Comparison of ENCODE assay signal across 29 cellular contexts in the genomic region with DNA sequence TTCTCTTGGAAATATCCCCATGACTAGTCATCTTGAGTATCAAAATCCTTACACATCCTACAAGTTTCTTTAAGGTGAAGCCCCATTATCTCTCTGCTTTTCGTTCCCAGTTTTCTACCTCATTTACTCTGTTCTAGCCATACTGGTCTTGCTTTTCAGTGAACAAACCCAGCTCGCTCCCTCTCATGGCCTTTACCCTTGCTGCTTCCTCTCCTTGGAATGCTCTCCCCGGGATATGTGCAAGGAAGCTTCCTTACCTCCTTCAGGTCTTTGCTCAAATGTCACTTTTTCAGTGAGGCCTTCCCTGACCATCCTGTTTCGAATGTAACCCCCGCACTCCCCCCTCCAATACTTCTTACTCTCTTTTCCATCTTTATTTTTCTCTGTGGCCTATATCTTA.
"Had no signal": no experiment of that assay in that cellular context is flagged by ENCODE, and none has a peak within 500 bp of the region (broad histone marks: within the 10 kb centered on the region; RNA-seq: fewer than 3 reads in every experiment).

No MANE protein-coding gene starts in this region.

- DNase-seq: activated B cell treated with CpG ODN at 0.5 μM for 24 hours; activated CD4-positive, alpha-beta T cell treated with anti-CD3 and anti-CD28 coated beads for 48 hours; activated CD4-positive, alpha-beta T cell treated with anti-CD3 and anti-CD28 coated beads, Interleukin-2, amount 50 U/mL, for 1 hour; activated CD4-positive, alpha-beta T cell treated with anti-CD3 and anti-CD28 coated beads, Interleukin-2, amount 50 U/mL, for 48 hours; activated CD8-positive, alpha-beta memory T cell treated with anti-CD3 and anti-CD28 coated beads, Interleukin-2, amount 10 ng/mL, durations not matched to agents 7 days and 5 days; activated CD8-positive, alpha-beta memory T cell treated with anti-CD3 and anti-CD28 coated beads, Interleukin-2, amount 50 U/mL, for 4 hours; activated CD8-positive, alpha-beta T cell treated with anti-CD3 and anti-CD28 coated beads for 36 hours; activated gamma-delta T cell; activated naive CD4-positive, alpha-beta T cell; activated naive CD4-positive, alpha-beta T cell treated with anti-CD3 and anti-CD28 coated beads, Interleukin-2, amount 10 ng/mL, durations not matched to agents 7 days and 5 days; activated naive CD8-positive, alpha-beta T cell treated with anti-CD3 and anti-CD28 coated beads, Interleukin-2, amount 10 ng/mL, durations not matched to agents 7 days and 5 days; activated T-cell treated with anti-CD3 and anti-CD28 coated beads, Interleukin-2, amount 50 U/mL, for 1 hour; activated T-cell treated with anti-CD3 and anti-CD28 coated beads, Interleukin-2, amount 50 U/mL, for 48 hours; central memory CD4-positive, alpha-beta T cell; cerebellar nuclear complex; colonic mucosa; effector CD8-positive, alpha-beta T cell; esophagus squamous epithelium; foreskin melanocyte; T-helper 2 cell had no signal

- H3K4me3 ChIP-seq: ascending aorta, breast epithelium, cardiac muscle cell, colonic mucosa, esophagus squamous epithelium, gastroesophageal sphincter had no signal

- H3K27ac ChIP-seq: ascending aorta, breast epithelium, cardiac muscle cell, colonic mucosa, epithelial cell of prostate, esophagus squamous epithelium, gastroesophageal sphincter, VCaP had no signal

- ATAC-seq: activated CD4-positive, CD25-positive, alpha-beta regulatory T cell treated with anti-CD3 and anti-CD28 coated beads, Interleukin-2, amount 50 U/mL, for 24 hours; activated CD8-positive, alpha-beta memory T cell treated with anti-CD3 and anti-CD28 coated beads, Interleukin-2, amount 10 ng/mL, durations not matched to agents 7 days and 5 days; activated CD8-positive, alpha-beta T cell treated with anti-CD3 and anti-CD28 coated beads for 36 hours; activated naive CD4-positive, alpha-beta T cell treated with anti-CD3 and anti-CD28 coated beads, Interleukin-2, amount 50 U/mL, for 72 hours; gastroesophageal sphincter had no signal

- H3K4me1 ChIP-seq: ascending aorta, breast epithelium, colonic mucosa, esophagus squamous epithelium, gastroesophageal sphincter had no signal

- H3K36me3 Mint-ChIP-seq: activated CD8-positive, alpha-beta memory T cell treated with anti-CD3 and anti-CD28 coated beads, Interleukin-2, amount 10 ng/mL, durations not matched to agents 7 days and 5 days; activated naive CD4-positive, alpha-beta T cell treated with anti-CD3 and anti-CD28 coated beads, Interleukin-2, amount 10 ng/mL, durations not matched to agents 7 days and 5 days; activated naive CD4-positive, alpha-beta T cell treated with anti-CD3 and anti-CD28 coated beads, Interleukin-2, amount 50 U/mL, for 72 hours; activated naive CD8-positive, alpha-beta T cell treated with anti-CD3 and anti-CD28 coated beads, Interleukin-2, amount 10 ng/mL, durations not matched to agents 7 days and 5 days had no signal

- H3K9me3 ChIP-seq: ascending aorta, breast epithelium, colonic mucosa, esophagus squamous epithelium, gastroesophageal sphincter had no signal

- H3K27me3 Mint-ChIP-seq: activated B cell treated with CpG ODN at 0.5 μM for 24 hours; activated CD8-positive, alpha-beta memory T cell treated with anti-CD3 and anti-CD28 coated beads, Interleukin-2, amount 10 ng/mL, durations not matched to agents 7 days and 5 days; activated CD8-positive, alpha-beta T cell treated with anti-CD3 and anti-CD28 coated beads for 36 hours; activated naive CD4-positive, alpha-beta T cell treated with anti-CD3 and anti-CD28 coated beads, Interleukin-2, amount 10 ng/mL, durations not matched to agents 7 days and 5 days; activated naive CD8-positive, alpha-beta T cell treated with anti-CD3 and anti-CD28 coated beads, Interleukin-2, amount 10 ng/mL, durations not matched to agents 7 days and 5 days; brain had no signal

- H3K4me3 Mint-ChIP-seq: activated B cell treated with CpG ODN at 0.5 μM for 24 hours; activated CD8-positive, alpha-beta memory T cell treated with anti-CD3 and anti-CD28 coated beads, Interleukin-2, amount 10 ng/mL, durations not matched to agents 7 days and 5 days; activated CD8-positive, alpha-beta T cell treated with anti-CD3 and anti-CD28 coated beads for 36 hours; activated naive CD4-positive, alpha-beta T cell treated with anti-CD3 and anti-CD28 coated beads, Interleukin-2, amount 10 ng/mL, durations not matched to agents 7 days and 5 days; activated naive CD8-positive, alpha-beta T cell treated with anti-CD3 and anti-CD28 coated beads, Interleukin-2, amount 10 ng/mL, durations not matched to agents 7 days and 5 days; brain had no signal

- H3K27ac Mint-ChIP-seq: activated B cell treated with CpG ODN at 0.5 μM for 24 hours; activated CD8-positive, alpha-beta memory T cell treated with anti-CD3 and anti-CD28 coated beads, Interleukin-2, amount 10 ng/mL, durations not matched to agents 7 days and 5 days; activated CD8-positive, alpha-beta T cell treated with anti-CD3 and anti-CD28 coated beads for 36 hours; activated naive CD4-positive, alpha-beta T cell treated with anti-CD3 and anti-CD28 coated beads, Interleukin-2, amount 10 ng/mL, durations not matched to agents 7 days and 5 days; activated naive CD4-positive, alpha-beta T cell treated with anti-CD3 and anti-CD28 coated beads, Interleukin-2, amount 50 U/mL, for 72 hours; activated naive CD8-positive, alpha-beta T cell treated with anti-CD3 and anti-CD28 coated beads, Interleukin-2, amount 10 ng/mL, durations not matched to agents 7 days and 5 days; brain had no signal

- H3K9me3 Mint-ChIP-seq: activated B cell treated with CpG ODN at 0.5 μM for 24 hours; activated CD8-positive, alpha-beta T cell treated with anti-CD3 and anti-CD28 coated beads for 36 hours; activated naive CD4-positive, alpha-beta T cell treated with anti-CD3 and anti-CD28 coated beads, Interleukin-2, amount 10 ng/mL, durations not matched to agents 7 days and 5 days; activated naive CD4-positive, alpha-beta T cell treated with anti-CD3 and anti-CD28 coated beads, Interleukin-2, amount 50 U/mL, for 72 hours; activated naive CD8-positive, alpha-beta T cell treated with anti-CD3 and anti-CD28 coated beads, Interleukin-2, amount 10 ng/mL, durations not matched to agents 7 days and 5 days; brain had no signal

- H3K27me3 ChIP-seq: ascending aorta, breast epithelium, cardiac muscle cell, colonic mucosa, esophagus squamous epithelium, gastroesophageal sphincter had no signal

- H3K36me3 ChIP-seq: ascending aorta, breast epithelium, cardiac muscle cell, colonic mucosa, esophagus squamous epithelium, gastroesophageal sphincter had no signal

- H3K4me1 Mint-ChIP-seq: activated B cell treated with CpG ODN at 0.5 μM for 24 hours; activated CD8-positive, alpha-beta memory T cell treated with anti-CD3 and anti-CD28 coated beads, Interleukin-2, amount 10 ng/mL, durations not matched to agents 7 days and 5 days; activated naive CD4-positive, alpha-beta T cell treated with anti-CD3 and anti-CD28 coated beads, Interleukin-2, amount 10 ng/mL, durations not matched to agents 7 days and 5 days; activated naive CD8-positive, alpha-beta T cell treated with anti-CD3 and anti-CD28 coated beads, Interleukin-2, amount 10 ng/mL, durations not matched to agents 7 days and 5 days; brain had no signal
